Comparison of ENCODE assay signal across 19 cellular contexts in the genomic region with DNA sequence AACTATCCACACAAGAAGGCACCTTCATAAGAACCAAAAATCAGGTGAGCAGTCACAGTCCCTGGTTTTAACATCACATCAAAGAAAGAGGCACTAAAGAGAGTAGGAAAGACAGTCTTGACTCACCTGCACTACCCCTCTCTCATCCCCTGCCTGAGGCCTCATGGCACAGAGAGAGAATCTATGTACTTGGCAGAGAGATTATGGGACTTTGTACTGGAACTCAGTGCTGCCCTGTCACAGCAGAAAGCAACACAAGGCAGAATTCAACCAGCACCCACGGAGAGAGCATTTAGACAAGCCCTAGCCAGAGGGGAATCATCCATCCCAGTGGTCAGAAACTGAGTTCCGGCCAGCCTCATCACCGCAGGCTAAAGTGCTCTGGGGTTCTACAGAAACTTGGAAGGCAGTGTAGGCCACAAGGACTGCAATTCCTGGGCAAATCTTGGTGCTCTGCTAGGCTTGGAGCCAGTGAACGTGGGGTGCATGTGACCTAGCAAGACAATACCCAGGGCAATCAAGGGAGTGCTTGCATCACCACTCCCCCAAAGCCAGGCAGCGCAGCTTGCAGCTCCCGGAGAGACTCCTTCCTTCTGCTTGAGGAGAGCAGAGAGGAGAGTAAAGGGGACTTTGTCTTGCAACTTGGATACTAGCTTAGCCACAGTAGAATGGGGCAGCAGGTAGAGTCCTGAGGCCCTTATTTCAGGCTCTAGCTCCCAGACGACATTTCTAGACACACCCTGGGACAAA. TPM values are rescaled to one million over a fixed set of nuclear protein-coding genes. Genes with fewer than 3 reads are reported as not detected.
A peak's percentile ranks its signal among the peaks of the same experiment; 100 is the strongest.
DNase-seq lines count a peak whose midpoint lies in the region; ATAC-seq and TF ChIP-seq lines count a peak whose summit lies in the region.
"Had no signal": no experiment of that assay in that cellular context is flagged by ENCODE, and none has a peak within 500 bp of the region (broad histone marks: within the 10 kb centered on the region; RNA-seq: fewer than 3 reads in every experiment).

No MANE protein-coding gene starts in this region.

- TF ChIP-seq CTCF in IMR-90 (conservative IDR thresholded peaks at IDR 0.05; ENCODE audit: low read depth, low read length) (no peak), right lobe of liver (IDR thresholded peaks at IDR 0.05) (no peak), OCI-LY7 (conservative IDR thresholded peaks at IDR 0.05; ENCODE audit: low read length) (no peak)

- H4K20me1 ChIP-seq in IMR-90 (ENCODE audit: insufficient read depth, low read length), result no peaks in the 10 kb centered on the region
- no peaks in the 10 kb centered on the region for H4K20me1 ChIP-seq in OCI-LY7 (ENCODE audit: insufficient read depth, low read length)

- no peak for DNase-seq in IMR-90
- DNase-seq in central memory CD8-positive, alpha-beta T cell (ENCODE audit: low spot score in 2 of 2), result no peak
- no peak for DNase-seq in right lobe of liver
- no peak for DNase-seq in OCI-LY7 (ENCODE audit: low spot score)
- DNase-seq in natural killer cell treated with Interleukin-12 subunit alpha and Interleukin-12 subunit beta and Interleukin-15 and Interleukin-18, amount 100 ng/mL, for 72 hours (ENCODE audit: low spot score), result no peak
- DNase-seq in Right ventricle myocardium superior, result no peak
- DNase-seq: ACHN; BE2C; C1 segment of cervical spinal cord; Calu3; CD8-positive, alpha-beta T cell; DMS79 treated with DMSO at 0.1 percent for 48 hours; GF-D8; GM23248; HCEC 1CT; KG1 had no signal

- H2AK5ac ChIP-seq in IMR-90 (ENCODE audit: low read depth, low read length), result no peak overlapping the region

- no peak overlapping the region for H2AK9ac ChIP-seq in IMR-90 (replicated peaks; ENCODE audit: low read depth, low read length, poor library complexity)

- no peak overlapping the region for H2BK20ac ChIP-seq in IMR-90 (ENCODE audit: low read depth, low read length)

- H3K4me2 ChIP-seq in IMR-90 (ENCODE audit: low read depth, low read length) (no peak overlapping the region), OCI-LY7 (ENCODE audit: low read length) (no peak overlapping the region)

- H3K9me2 ChIP-seq in OCI-LY7 (ENCODE audit: insufficient read depth, low read length), result no peaks in the 10 kb centered on the region

- H3K18ac ChIP-seq in IMR-90 (ENCODE audit: low read depth, low read length), result no peak overlapping the region

- WGBS in IMR-90 (ENCODE audit: extremely low coverage in 2 of 2, insufficient read length in 1 of 2), 2 experiments, result 89% methylated on average over 4 of the region's 7 CpGs; no CpG with 5 or more reads in 1 of the 2 experiments
- 52% methylated on average over 2 of the region's 7 CpGs for WGBS in right lobe of liver (ENCODE audit: insufficient coverage, low coverage, low lambda C conversion rate, missing lambda C conversion rate)

- H3K27ac ChIP-seq in IMR-90 (ENCODE audit: insufficient read depth, low read length), result no peak overlapping the region
- H3K27ac ChIP-seq in right lobe of liver, result peak overlapping the region in 2 of 3 donors; percentile 4 to 16
- no peak overlapping the region for H3K27ac ChIP-seq in OCI-LY7 (ENCODE audit: low read depth, low read length, poor library complexity, severe bottlenecking)
- H3K27ac ChIP-seq: GM23248, HL-60 had no signal

- H3K9ac ChIP-seq in IMR-90 (ENCODE audit: low read depth, low read length), result no peak overlapping the region
- H3K9ac ChIP-seq: GM23248 had no signal

- H3K4me3 ChIP-seq in IMR-90 (ENCODE audit: insufficient read depth, low read depth, low read length) (no peak overlapping the region), right lobe of liver (no peak overlapping the region), OCI-LY7 (ENCODE audit: low read depth, low read length, poor library complexity, severe bottlenecking) (no peak overlapping the region)
- H3K4me3 ChIP-seq: GM23248 had no signal

- no peaks in the 10 kb centered on the region for H3K79me2 ChIP-seq in OCI-LY7 (ENCODE audit: insufficient read depth, low read depth, low read length)

- H3K4ac ChIP-seq in IMR-90 (ENCODE audit: low read depth, low read length), result no peak overlapping the region

- peak overlapping the region; percentile 14 for H3K27ac Mint-ChIP-seq in central memory CD8-positive, alpha-beta T cell (ENCODE audit: low read depth)
- no peak overlapping the region for H3K27ac Mint-ChIP-seq in natural killer cell treated with Interleukin-12 subunit alpha and Interleukin-12 subunit beta and Interleukin-15 and Interleukin-18, amount 100 ng/mL, for 72 hours
- H3K27ac Mint-ChIP-seq: CD8-positive, alpha-beta T cell; IgD-negative memory B cell had no signal

- H3K4me1 ChIP-seq in IMR-90 (ENCODE audit: control insufficient read depth, insufficient read depth, low read length) (no peaks in the 10 kb centered on the region), right lobe of liver (peaks cover 0 to 14% (median 0%) of the 10 kb centered on the region in 4 donors), OCI-LY7 (ENCODE audit: insufficient read depth, low read length, poor library complexity, severe bottlenecking) (no peaks in the 10 kb centered on the region)
- H3K4me1 ChIP-seq: BE2C had no signal

- no peak overlapping the region for H2BK5ac ChIP-seq in IMR-90 (ENCODE audit: low read depth, low read length, poor library complexity, severe bottlenecking)

- H3K23ac ChIP-seq in IMR-90 (ENCODE audit: low read depth, low read length), result no peak overlapping the region

- no peaks in the 10 kb centered on the region for H3K36me3 ChIP-seq in IMR-90 (ENCODE audit: control insufficient read depth, insufficient read depth, low read length)
- H3K36me3 ChIP-seq in right lobe of liver, result no peaks in the 10 kb centered on the region
- H3K36me3 ChIP-seq in OCI-LY7 (ENCODE audit: insufficient read depth, low read length), result no peaks in the 10 kb centered on the region
- H3K36me3 ChIP-seq: BE2C had no signal

- H2AFZ ChIP-seq in IMR-90 (replicated peaks; ENCODE audit: low read length, poor library complexity) (peak overlapping the region; percentile 32), OCI-LY7 (ENCODE audit: low read length) (no peak overlapping the region)
- H2AFZ ChIP-seq: GM23248 had no signal

- H4K8ac ChIP-seq in IMR-90 (ENCODE audit: low read depth in 2 of 2, low read length in 2 of 2), result no peak overlapping the region

- H4K5ac ChIP-seq in IMR-90 (ENCODE audit: low read depth, low read length), result no peak overlapping the region

- TF ChIP-seq RAD21 in IMR-90 (IDR thresholded peaks at IDR 0.05; ENCODE audit: low read length), result no peak

- H3K9me3 Mint-ChIP-seq in central memory CD8-positive, alpha-beta T cell, result no peaks in the 10 kb centered on the region
- H3K9me3 Mint-ChIP-seq in natural killer cell treated with Interleukin-12 subunit alpha and Interleukin-12 subunit beta and Interleukin-15 and Interleukin-18, amount 100 ng/mL, for 72 hours, result no peaks in the 10 kb centered on the region
- H3K9me3 Mint-ChIP-seq: CD8-positive, alpha-beta T cell had no signal

- 0 out of 2 replicates have a peak, but pooled peaks cover 2% of the 10 kb centered on the region for H3K9me3 ChIP-seq in IMR-90 (ENCODE audit: control insufficient read depth, insufficient read depth, low read length)
- H3K9me3 ChIP-seq in right lobe of liver, result no peaks in the 10 kb centered on the region
- no peaks in the 10 kb centered on the region for H3K9me3 ChIP-seq in OCI-LY7 (ENCODE audit: low read length)
- H3K9me3 ChIP-seq: BE2C had no signal

- no peaks in the 10 kb centered on the region for H3K9me1 ChIP-seq in IMR-90 (ENCODE audit: insufficient read depth, low read length)

- CTCF ChIA-PET in IMR-90 (lab: Yijun Ruan, JAX), result interaction anchor here (1.0 to 2.4 kb wide), 3 partner anchors 15 to 41 kb away, joined by 3 to 26 read pairs (median 5); no protein-coding TSS in a partner anchor
- CTCF ChIA-PET in OCI-LY7 (lab: Charles Lee; ENCODE audit: unreplicated experiment), result no interaction called here

- dilution Hi-C loops in IMR-90 (cut with HindIII; ENCODE audit: low sequenced_read_pairs, unreplicated experiment), result no loop called here

- H2BK15ac ChIP-seq in IMR-90 (ENCODE audit: low read depth, low read length), result no peak overlapping the region

- intact Hi-C loops in IMR-90 (cut with micrococcal nuclease) (loop anchor here (5.0 to 10.0 kb wide), 2 partner anchors 57 to 480 kb away; no protein-coding TSS in a partner anchor), right lobe of liver (cut with DNase I) (no loop called here), OCI-LY7 (cut with micrococcal nuclease; ENCODE audit: unreplicated experiment) (loop anchor here (2.0 kb wide), 1 partner anchor 57 kb away; no protein-coding TSS in a partner anchor), Right ventricle myocardium superior (cut with DNase I) (loop anchor here (5.0 to 10.0 kb wide), 2 partner anchors 35 to 57 kb away; no protein-coding TSS in a partner anchor)

- BruUV-seq in IMR-90 (replicated peaks; lab: Mats Ljungman, UMichigan), result no TSS peak
- BruUV-seq in OCI-LY7 (replicated peaks; lab: Mats Ljungman, UMichigan), result no TSS peak

- H3K79me1 ChIP-seq in IMR-90 (ENCODE audit: low read depth in 1 of 2, low read length in 2 of 2), result no peaks in the 10 kb centered on the region

- in situ Hi-C loops in IMR-90 (cut with MboI; ENCODE audit: low sequenced_read_pairs), result loop anchor here (5.0 kb wide), 1 partner anchor 35 kb away; no protein-coding TSS in a partner anchor

- peaks cover 9% of the 10 kb centered on the region for H3K27me3 Mint-ChIP-seq in central memory CD8-positive, alpha-beta T cell
- H3K27me3 Mint-ChIP-seq in natural killer cell treated with Interleukin-12 subunit alpha and Interleukin-12 subunit beta and Interleukin-15 and Interleukin-18, amount 100 ng/mL, for 72 hours, result peaks cover 7 to 15% of the 10 kb centered on the region in 2 donors

- no peaks in the 10 kb centered on the region for H3K4me1 Mint-ChIP-seq in central memory CD8-positive, alpha-beta T cell
- H3K4me1 Mint-ChIP-seq in natural killer cell treated with Interleukin-12 subunit alpha and Interleukin-12 subunit beta and Interleukin-15 and Interleukin-18, amount 100 ng/mL, for 72 hours (ENCODE audit: low read depth in 2 of 2), result no peaks in the 10 kb centered on the region

- H3K27me3 ChIP-seq in IMR-90 (ENCODE audit: control insufficient read depth, insufficient read depth, low read length) (peaks cover 3% of the 10 kb centered on the region; the same call in 1 of the 2 replicates), right lobe of liver (no peaks in the 10 kb centered on the region)
- H3K27me3 ChIP-seq: BE2C had no signal

- POLR2A ChIA-PET in IMR-90 (lab: Charles Lee; ENCODE audit: unreplicated experiment), result no interaction called here
- POLR2A ChIA-PET in OCI-LY7 (lab: Charles Lee), result no interaction called here

- no peak overlapping the region for H3K56ac ChIP-seq in IMR-90 (ENCODE audit: extremely low read depth, insufficient read depth, low read length)

- no peak for TF ChIP-seq POLR2A in IMR-90 (IDR thresholded peaks at IDR 0.05; ENCODE audit: low read depth, low read length)
- no peak for TF ChIP-seq POLR2A in right lobe of liver (IDR thresholded peaks at IDR 0.05)

- no peak overlapping the region for H4K91ac ChIP-seq in IMR-90 (ENCODE audit: insufficient read depth, low read depth, low read length)

- peaks cover 5% of the 10 kb centered on the region for H3K36me3 Mint-ChIP-seq in central memory CD8-positive, alpha-beta T cell (ENCODE audit: insufficient read depth)
- H3K36me3 Mint-ChIP-seq in natural killer cell treated with Interleukin-12 subunit alpha and Interleukin-12 subunit beta and Interleukin-15 and Interleukin-18, amount 100 ng/mL, for 72 hours, result no peaks in the 10 kb centered on the region
- H3K36me3 Mint-ChIP-seq: CD8-positive, alpha-beta T cell had no signal

- no peak overlapping the region for H3K4me3 Mint-ChIP-seq in central memory CD8-positive, alpha-beta T cell
- H3K4me3 Mint-ChIP-seq in natural killer cell treated with Interleukin-12 subunit alpha and Interleukin-12 subunit beta and Interleukin-15 and Interleukin-18, amount 100 ng/mL, for 72 hours, result no peak overlapping the region
- H3K4me3 Mint-ChIP-seq: CD8-positive, alpha-beta T cell had no signal

- no peak overlapping the region for H3K14ac ChIP-seq in IMR-90 (replicated peaks; ENCODE audit: low read depth, low read length)

- H2BK120ac ChIP-seq in IMR-90 (ENCODE audit: low read depth, low read length), result no peak overlapping the region

- no peak for ATAC-seq in IMR-90 (ENCODE audit: low read depth)
- ATAC-seq in central memory CD8-positive, alpha-beta T cell (replicated peaks; ENCODE audit: extremely low read depth, poor library complexity, severe bottlenecking), result no peak
- peak; percentile 75 to 89 (median 80) for ATAC-seq in right lobe of liver
- no peak for ATAC-seq in natural killer cell treated with Interleukin-12 subunit alpha and Interleukin-12 subunit beta and Interleukin-15 and Interleukin-18, amount 100 ng/mL, for 72 hours
- no peak for ATAC-seq in Right ventricle myocardium superior (ENCODE audit: poor library complexity)
- ATAC-seq in GM18858 (IDR thresholded peaks at IDR 0.05; ENCODE audit: unreplicated experiment), result no peak
- ATAC-seq: CD8-positive, alpha-beta T cell had no signal

RNA-seq across cellular contexts. Expression of a gene that starts 8.5 kb away (rescaled TPM):
- total RNA-seq in IMR-90 (2012; rRNA removed), result 83.3 and 99.2 TPM in 2 replicates
- polyA plus RNA-seq in IMR-90 (2012; rRNA removed), result 68.7 and 75.2 TPM in 2 replicates
- 43.0 and 49.3 TPM in 2 replicates for polyA plus RNA-seq in IMR-90 (2012; cell fraction: cytosol; rRNA removed)
- polyA plus RNA-seq in IMR-90 (2012; cell fraction: nucleus; rRNA removed; ENCODE audit: low replicate concordance), result 21.0 and 28.8 TPM in 2 replicates
- total RNA-seq in right lobe of liver, result 10 to 100 TPM in 5 of 6 experiments, 1 to 10 TPM in 1; 8.6 to 20.3 (median 12.9) TPM
- 103 and 116 TPM in 2 replicates for total RNA-seq in OCI-LY7 (2014; rRNA removed; shearing (Covaris generic))
- total RNA-seq in OCI-LY7 (2022), result 91.4 and 95.0 TPM in 2 replicates
- 10 to 100 TPM; 46.6 to 93.0 TPM for total RNA-seq in natural killer cell treated with Interleukin-12 subunit alpha and Interleukin-12 subunit beta and Interleukin-15 and Interleukin-18, amount 100 ng/mL, for 72 hours
- 21.0 TPM for total RNA-seq in Right ventricle myocardium superior

RNA-seq across cellular contexts. Expression of a gene that starts 21.2 kb away (rescaled TPM):
- total RNA-seq in IMR-90 (2012; rRNA removed), result 4.4 and 4.5 TPM in 2 replicates
- 9.3 and 10.6 TPM in 2 replicates for polyA plus RNA-seq in IMR-90 (2012; rRNA removed)
- 5.9 and 11.2 TPM in 2 replicates for polyA plus RNA-seq in IMR-90 (2012; cell fraction: cytosol; rRNA removed)
- polyA plus RNA-seq in IMR-90 (2012; cell fraction: nucleus; rRNA removed; ENCODE audit: low replicate concordance), result 7.5 and 15.5 TPM in 2 replicates
- 10 to 100 TPM; 10.1 to 24.0 (median 13.4) TPM for total RNA-seq in right lobe of liver
- 14.8 and 17.7 TPM in 2 replicates for total RNA-seq in OCI-LY7 (2014; rRNA removed; shearing (Covaris generic))
- total RNA-seq in OCI-LY7 (2022), result 22.0 and 25.3 TPM in 2 replicates
- 10 to 100 TPM; 20.8 to 32.7 TPM for total RNA-seq in natural killer cell treated with Interleukin-12 subunit alpha and Interleukin-12 subunit beta and Interleukin-15 and Interleukin-18, amount 100 ng/mL, for 72 hours
- total RNA-seq in Right ventricle myocardium superior, result 16.9 TPM

Comparison
In these comparisons a context has a peak if more than half of its experiments do, and no peak if none do; other contexts are left out.
1. ATAC-seq: peak in right lobe of liver (4 of 4); none in IMR-90 (single experiment), central memory CD8-positive, alpha-beta T cell (single experiment), natural killer cell treated with Interleukin-12 subunit alpha and Interleukin-12 subunit beta and Interleukin-15 and Interleukin-18, amount 100 ng/mL, for 72 hours (0 of 2), Right ventricle myocardium superior (single experiment) and GM18858 (single experiment).
2. H3K27ac ChIP-seq: peak in right lobe of liver (2 of 3); none in IMR-90 (single experiment) and OCI-LY7 (single experiment).
3. intact Hi-C loops: an anchor here in IMR-90 (5.0 to 10.0 kb wide), OCI-LY7 (2.0 kb wide) and Right ventricle myocardium superior (5.0 to 10.0 kb wide); none called in right lobe of liver.